8 cellular contexts compared by ENCODE assay signal in genomic region chr11:66221726-66222236, GRCh38. TPM values are rescaled to one million over a fixed set of nuclear protein-coding genes. Genes with fewer than 3 reads are reported as not detected.
DNase-seq lines count a peak whose midpoint lies in the region; ATAC-seq and TF ChIP-seq lines count a peak whose summit lies in the region.

No MANE protein-coding gene starts in this region.

- no peak overlapping the region for H3K23ac ChIP-seq in mesendoderm (ENCODE audit: low read length)

- no peak overlapping the region for H2BK120ac ChIP-seq in mesendoderm (ENCODE audit: low read depth, low read length)

- H3K36me3 ChIP-seq in HCT116 (ENCODE audit: control insufficient read depth in 1 of 2, insufficient read depth in 2 of 2, low read length in 2 of 2) (peaks cover 3 to 4% of the 10 kb centered on the region in 2 experiments; a peak in 1 of 4 replicates), mesendoderm (ENCODE audit: control insufficient read depth, insufficient read depth, low read length) (peaks cover 17% of the 10 kb centered on the region)

- H2BK15ac ChIP-seq in mesendoderm (replicated peaks; ENCODE audit: low read depth): no peak overlapping the region

- no peaks in the 10 kb centered on the region for H3K9me3 ChIP-seq in HCT116 (ENCODE audit: control insufficient read depth in 1 of 2, insufficient read depth in 1 of 2, low read depth in 1 of 2, low read length in 2 of 2)

- H3K4me3 ChIP-seq in HCT116 (replicated peaks in 1 of 2; ENCODE audit: low read depth in 1 of 2, low read length in 2 of 2): no peak overlapping the region
- no peak overlapping the region for H3K4me3 ChIP-seq in mesendoderm (ENCODE audit: low read length)

- peaks cover 20% of the 10 kb centered on the region for H3K4me1 Mint-ChIP-seq in activated B cell treated with CpG ODN at 0.5 μM for 24 hours

- no peak overlapping the region for H2AFZ ChIP-seq in HCT116 (ENCODE audit: low read depth, low read length, poor library complexity, severe bottlenecking)

- H2BK5ac ChIP-seq in mesendoderm (ENCODE audit: low read length): no peak overlapping the region

- intact Hi-C loops in HCT116 (cut with micrococcal nuclease) (loop anchor here (2.0 kb wide), 2 partner anchors 37 to 115 kb away; partner anchors contain the start of gene RIN1), activated B cell treated with CpG ODN at 0.5 μM for 24 hours (cut with micrococcal nuclease) (loop anchor here (1.0 to 2.0 kb wide), 8 partner anchors 37 to 219 kb away; partner anchors contain the start of genes BANF1 and EIF1AD)

- BruUV-seq in HCT116 (replicated peaks; lab: Mats Ljungman, UMichigan): no TSS peak

- H3K27me3 Mint-ChIP-seq in activated B cell treated with CpG ODN at 0.5 μM for 24 hours: no peaks in the 10 kb centered on the region

- H3K27me3 ChIP-seq in HCT116 (ENCODE audit: insufficient read depth, low read length) (no peaks in the 10 kb centered on the region), mesendoderm (ENCODE audit: insufficient read depth, low read length, poor library complexity) (no peaks in the 10 kb centered on the region)

- DNase-seq in ELF-1 (ENCODE audit: low read depth, low spot score) (peak; percentile 16), HCT116 (ENCODE audit: low read depth, low spot score) (no peak), activated B cell treated with CpG ODN at 0.5 μM for 24 hours (no peak), mesendoderm (peak; percentile 39), NCI-H524 treated with DMSO at 0.1 percent for 48 hours (lab: John Stamatoyannopoulos, UW) (no peak)
- DNase-seq in effector CD8-positive, alpha-beta T cell (lab: John Stamatoyannopoulos, UW): no peak

- H2AK5ac ChIP-seq in mesendoderm (ENCODE audit: low read length): no peak overlapping the region

- H3K9ac ChIP-seq in HCT116 (ENCODE audit: low read length) (no peak overlapping the region), mesendoderm (ENCODE audit: low read length) (no peak overlapping the region)

- no peaks in the 10 kb centered on the region for H3K79me2 ChIP-seq in HCT116 (ENCODE audit: insufficient read depth, low read length)
- H3K79me2 ChIP-seq in mesendoderm (ENCODE audit: control insufficient read depth, insufficient read depth, low read length): no peaks in the 10 kb centered on the region

- CTCF ChIA-PET in HCT116 (lab: Charles Lee): interaction anchor here (0.9 to 1.7 kb wide), 16 partner anchors 9 to 89 kb away, joined by 3 to 8 read pairs (median 4); partner anchors contain the start of genes RAB1B and YIF1A
- CTCF ChIA-PET in activated B cell treated with CpG ODN at 0.5 μM for 24 hours (lab: Charles Lee): interaction anchor here (0.8 to 3.8 kb wide), 10 partner anchors 9 to 152 kb away, joined by 3 to 23 read pairs (median 3); partner anchors contain the start of gene YIF1A

- no peak overlapping the region for H3K18ac ChIP-seq in mesendoderm (ENCODE audit: low read length)

- TF ChIP-seq RAD21 in HCT116 (IDR thresholded peaks at IDR 0.05; ENCODE audit: low read depth): no peak

- H3K56ac ChIP-seq in mesendoderm (ENCODE audit: low read length): no peak overlapping the region

- no peaks in the 10 kb centered on the region for H3K79me1 ChIP-seq in mesendoderm (ENCODE audit: low read length)

- H3K9me2 ChIP-seq in HCT116 (ENCODE audit: insufficient read depth): no peaks in the 10 kb centered on the region

- H3K4me3 Mint-ChIP-seq in activated B cell treated with CpG ODN at 0.5 μM for 24 hours: peak overlapping the region; percentile 28

- no peak overlapping the region for H3K4me2 ChIP-seq in HCT116 (ENCODE audit: low read length)
- H3K4me2 ChIP-seq in mesendoderm (ENCODE audit: low read length): no peak overlapping the region

- RAD21 ChIA-PET in HCT116 (lab: Charles Lee; ENCODE audit: low non-redundant PET in 1 of 2, low total read pairs in 2 of 2, uncharacterized antibody in 2 of 2, unreplicated experiment in 2 of 2): interaction anchor here in 1 of 2 experiments (0.6 kb wide), 1 partner anchor 102 kb away, joined by 3 read pairs; no protein-coding TSS in a partner anchor

- H4K8ac ChIP-seq in mesendoderm (ENCODE audit: low read depth, low read length): no peak overlapping the region

- peaks cover 0 to 8% of the 10 kb centered on the region in 2 experiments; a peak in 1 of 4 replicates for H3K4me1 ChIP-seq in HCT116 (ENCODE audit: control insufficient read depth in 1 of 2, insufficient read depth in 2 of 2, low read length in 2 of 2)
- H3K4me1 ChIP-seq in mesendoderm (ENCODE audit: control insufficient read depth, low read depth, low read length): no peaks in the 10 kb centered on the region

- no peak overlapping the region for H4K5ac ChIP-seq in mesendoderm (ENCODE audit: low read length)

- no peaks in the 10 kb centered on the region for H3K9me3 Mint-ChIP-seq in activated B cell treated with CpG ODN at 0.5 μM for 24 hours

- no peak for TF ChIP-seq POLR2A in HCT116 (IDR thresholded peaks at IDR 0.05; ENCODE audit: borderline replicate concordance, extremely low read depth, insufficient read depth, insufficient read length)

- POLR2A ChIA-PET in HCT116 (lab: Charles Lee): no interaction called here
- POLR2A ChIA-PET in activated B cell treated with CpG ODN at 0.5 μM for 24 hours (lab: Charles Lee): interaction anchor here (0.6 to 2.0 kb wide), 6 partner anchors 46 to 511 kb away, joined by 4 to 10 read pairs (median 5); partner anchors contain the start of genes CD248, RAB1B and YIF1A

- H3K36me3 Mint-ChIP-seq in activated B cell treated with CpG ODN at 0.5 μM for 24 hours (ENCODE audit: low read depth): peaks cover 74% of the 10 kb centered on the region

- H3K27ac ChIP-seq in HCT116 (ENCODE audit: low read depth, low read length): no peak overlapping the region
- H3K27ac ChIP-seq in mesendoderm (ENCODE audit: low read depth, low read length): no peak overlapping the region

- TF ChIP-seq CTCF in HCT116 (IDR thresholded peaks at IDR 0.05 in 2 of 3, conservative IDR thresholded peaks at IDR 0.05 in 1 of 3; ENCODE audit: borderline replicate concordance in 1 of 3, insufficient read depth in 1 of 3, low read depth in 2 of 3, low read length in 2 of 3) (no peak), activated B cell treated with CpG ODN at 0.5 μM for 24 hours (IDR thresholded peaks at IDR 0.05) (no peak)

- H3K4ac ChIP-seq in mesendoderm (ENCODE audit: low read depth, low read length): no peak overlapping the region

- H4K20me1 ChIP-seq in HCT116 (ENCODE audit: insufficient read depth): no peaks in the 10 kb centered on the region

- ATAC-seq in HCT116: peak; percentile 14; the same call in 1 of the 2 replicates
- ATAC-seq in activated B cell treated with CpG ODN at 0.5 μM for 24 hours (ENCODE audit: low read depth): peak; percentile 13
- no peak for ATAC-seq in HG02981 (IDR thresholded peaks at IDR 0.05; ENCODE audit: unreplicated experiment)
- ATAC-seq in GM19035 (IDR thresholded peaks at IDR 0.05; ENCODE audit: unreplicated experiment): no peak

- WGBS in mesendoderm (ENCODE audit: extremely low coverage, insufficient coverage, low lambda C conversion rate): no CpG with 5 or more reads among the region's 9 CpGs

- peak overlapping the region; percentile 99 for H3K27ac Mint-ChIP-seq in activated B cell treated with CpG ODN at 0.5 μM for 24 hours

TF ChIP-seq in HCT116, 20 proteins besides CTCF, POLR2A, EP300 and RAD21 (continues in another document):
- TF ChIP-seq ZNF274 (IDR thresholded peaks at IDR 0.05; ENCODE audit: low read depth, low read length) (no peak), ELF1 (IDR thresholded peaks at IDR 0.05; ENCODE audit: borderline replicate concordance, low read depth) (no peak), FOSL1 (IDR thresholded peaks at IDR 0.05; ENCODE audit: low read depth) (no peak), MAX (IDR thresholded peaks at IDR 0.05) (no peak), SP1 (IDR thresholded peaks at IDR 0.05; ENCODE audit: low read depth) (no peak), ZFX (IDR thresholded peaks at IDR 0.05) (no peak), ATF3 (IDR thresholded peaks at IDR 0.05) (no peak), SRF (IDR thresholded peaks at IDR 0.05; ENCODE audit: low read depth) (no peak), SIN3A (IDR thresholded peaks at IDR 0.05; ENCODE audit: low read depth) (no peak), POLR2AphosphoS5 (IDR thresholded peaks at IDR 0.05; ENCODE audit: low read depth, low read length) (no peak), EZH2phosphoT487 (IDR thresholded peaks at IDR 0.05; ENCODE audit: borderline replicate concordance) (no peak), CBX3 (IDR thresholded peaks at IDR 0.05; ENCODE audit: low read depth) (no peak)

RNA-seq across cellular contexts. Expression of gene KLC2, which starts 35.7 kb away (rescaled TPM):
- total RNA-seq in HCT116 (2021; ENCODE audit: unreplicated experiment): 58.5 TPM
- 42.1 and 54.3 TPM in 2 replicates for polyA plus RNA-seq in HCT116 (2012)
- 37.0 and 45.6 TPM in 2 replicates for total RNA-seq in activated B cell treated with CpG ODN at 0.5 μM for 24 hours
- polyA plus RNA-seq in mesendoderm (2013, experiment 1 of 2): 24.9 TPM
- 23.1 TPM for polyA plus RNA-seq in mesendoderm (2013, experiment 2 of 2)

RNA-seq across cellular contexts. Expression of gene RAB1B, which starts 46.7 kb away (rescaled TPM):
- total RNA-seq in HCT116 (2021; ENCODE audit: unreplicated experiment): 148 TPM
- 167 and 174 TPM in 2 replicates for polyA plus RNA-seq in HCT116 (2012)
- 115 and 118 TPM in 2 replicates for total RNA-seq in activated B cell treated with CpG ODN at 0.5 μM for 24 hours
- 110 TPM for polyA plus RNA-seq in mesendoderm (2013, experiment 1 of 2)
- 109 TPM for polyA plus RNA-seq in mesendoderm (2013, experiment 2 of 2)

RNA-seq across cellular contexts. Expression of gene CNIH2, which starts 56.2 kb away (rescaled TPM):
- 1.3 TPM for total RNA-seq in HCT116 (2021; ENCODE audit: unreplicated experiment)
- polyA plus RNA-seq in HCT116 (2012): 0.70 and 0.75 TPM in 2 replicates
- total RNA-seq in activated B cell treated with CpG ODN at 0.5 μM for 24 hours: 0.93 and 1.0 TPM in 2 replicates
- polyA plus RNA-seq in mesendoderm (2013, experiment 1 of 2): 7.9 TPM
- polyA plus RNA-seq in mesendoderm (2013, experiment 2 of 2): 7.0 TPM

Comparison
In these comparisons a context has a peak if more than half of its experiments do, and no peak if none do; other contexts are left out.
1. DNase-seq: peak in ELF-1 (single experiment) and mesendoderm (single experiment); none in HCT116 (single experiment), activated B cell treated with CpG ODN at 0.5 μM for 24 hours (single experiment), NCI-H524 treated with DMSO at 0.1 percent for 48 hours (single experiment) and effector CD8-positive, alpha-beta T cell (single experiment).
2. ATAC-seq: peak in HCT116 (single experiment) and activated B cell treated with CpG ODN at 0.5 μM for 24 hours (single experiment); none in HG02981 (single experiment) and GM19035 (single experiment).